Comparison of ENCODE assay signal across 8 cellular contexts in the genomic region with DNA sequence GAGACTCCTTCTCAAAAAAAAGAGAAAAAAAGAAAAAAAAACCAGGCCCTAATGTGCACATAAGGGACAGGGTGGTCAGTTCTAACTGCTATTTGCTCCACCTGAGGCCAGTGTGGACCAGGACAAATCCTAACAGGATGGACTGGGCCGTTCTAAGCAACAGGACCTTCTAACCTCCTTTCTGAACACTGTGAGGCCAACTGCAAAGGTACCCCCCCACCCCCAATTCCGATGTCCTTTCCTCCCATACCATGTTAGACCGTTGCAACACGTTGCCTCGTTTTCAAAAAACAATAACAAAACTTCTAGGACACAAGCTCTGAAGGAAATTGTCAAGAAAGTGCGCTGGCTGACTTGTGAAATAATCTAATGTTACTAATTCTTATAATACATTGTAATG. TPM values are rescaled to one million over a fixed set of nuclear protein-coding genes. Genes with fewer than 3 reads are reported as not detected.
DNase-seq lines count a peak whose midpoint lies in the region; ATAC-seq and TF ChIP-seq lines count a peak whose summit lies in the region.

No MANE protein-coding gene starts in this region.

- intact Hi-C loops in esophagus muscularis mucosa (cut with DNase I) = loop anchor here (5.0 kb wide), 1 partner anchor 47 kb away; no protein-coding TSS in a partner anchor
- intact Hi-C loops in psoas muscle (cut with DNase I) = loop anchor here in 1 of 2 donors (10.0 kb wide), 1 partner anchor 271 kb away; no protein-coding TSS in a partner anchor

- DNase-seq in GM06990 (ENCODE audit: extremely low read depth, insufficient read length) (no peak), RPMI8226 (peak; percentile 7), esophagus muscularis mucosa (ENCODE audit: extremely low spot score) (no peak), psoas muscle (no peak), DMS53 treated with DMSO at 0.1 percent for 48 hours (lab: John Stamatoyannopoulos, UW; ENCODE audit: unreplicated experiment) (no peak), iPS-NIHi7 (ENCODE audit: extremely low spot score) (no peak)

- peaks cover 34 to 62% (median 50%) of the 10 kb centered on the region in 4 donors for H3K4me1 ChIP-seq in esophagus muscularis mucosa
- peaks cover 24% of the 10 kb centered on the region for H3K4me1 ChIP-seq in psoas muscle

- TF ChIP-seq CTCF in GM06990 (IDR thresholded peaks at IDR 0.05; ENCODE audit: insufficient read depth, low read length, poor library complexity, severe bottlenecking) = no peak
- TF ChIP-seq CTCF in esophagus muscularis mucosa (IDR thresholded peaks at IDR 0.05) = no peak
- no peak for TF ChIP-seq CTCF in psoas muscle (IDR thresholded peaks at IDR 0.05)

- H3K27ac ChIP-seq in esophagus muscularis mucosa (replicated peaks in 1 of 4) (peak overlapping the region; percentile 96 to 99 (median 98)), psoas muscle (peak overlapping the region; percentile 99)

- no peak for TF ChIP-seq EP300 in esophagus muscularis mucosa (IDR thresholded peaks at IDR 0.05)

- 14% methylated on average over 6 of the region's 6 CpGs for WGBS in esophagus muscularis mucosa
- 20 to 23% (median 23%) methylated on average over 6 of the region's 6 CpGs for WGBS in psoas muscle, 3 donors

- peak overlapping the region; percentile 89 for H3K4me3 ChIP-seq in GM06990 (replicated peaks; ENCODE audit: low read depth, low read length)
- H3K4me3 ChIP-seq in esophagus muscularis mucosa = peak overlapping the region; percentile 89 to 99 (median 94)
- H3K4me3 ChIP-seq in psoas muscle = peak overlapping the region; percentile 87

- no peak for ATAC-seq in psoas muscle
- no peak for ATAC-seq in GM21529 (IDR thresholded peaks at IDR 0.05; ENCODE audit: unreplicated experiment)
- ATAC-seq in HG03378 (IDR thresholded peaks at IDR 0.05; ENCODE audit: unreplicated experiment) = no peak

- H3K9me3 ChIP-seq in esophagus muscularis mucosa = no peaks in the 10 kb centered on the region
- H3K9me3 ChIP-seq in psoas muscle = peaks cover 5% of the 10 kb centered on the region

- no peaks in the 10 kb centered on the region for H3K27me3 ChIP-seq in GM06990 (replicated peaks; ENCODE audit: control insufficient read depth, insufficient read depth, low read length)
- no peaks in the 10 kb centered on the region for H3K27me3 ChIP-seq in esophagus muscularis mucosa
- H3K27me3 ChIP-seq in psoas muscle (ENCODE audit: insufficient read depth in 3 of 3, low read length in 2 of 3) = no peaks in the 10 kb centered on the region

- no peak for TF ChIP-seq POLR2A in esophagus muscularis mucosa (IDR thresholded peaks at IDR 0.05; ENCODE audit: low read depth)

- H3K36me3 ChIP-seq in GM06990 (ENCODE audit: control insufficient read depth, insufficient read depth, low read length) = peaks cover 13% of the 10 kb centered on the region
- H3K36me3 ChIP-seq in esophagus muscularis mucosa = peaks cover 22 to 43% (median 36%) of the 10 kb centered on the region in 4 donors
- H3K36me3 ChIP-seq in psoas muscle (ENCODE audit: insufficient read depth in 1 of 2, low read depth in 1 of 2) = peaks cover 0 to 44% of the 10 kb centered on the region in 2 donors

RNA-seq across cellular contexts. Expression of gene THAP4, which starts 1.2 kb away (rescaled TPM):
- total RNA-seq in esophagus muscularis mucosa (10 to 100 TPM; 37.0 to 69.8 (median 49.6) TPM), psoas muscle (10 to 100 TPM; 64.9 to 96.7 (median 79.4) TPM)
- 100 to 1,000 TPM in 1 of 3 donors, 10 to 100 TPM in 2; 86.6 to 133 (median 93.1) TPM for polyA plus RNA-seq in psoas muscle

RNA-seq across cellular contexts. Expression of gene ATG4B, which starts 1.7 kb away (rescaled TPM):
- total RNA-seq in esophagus muscularis mucosa (10 to 100 TPM; 39.1 to 76.0 (median 55.3) TPM), psoas muscle (10 to 100 TPM; 33.7 to 51.3 (median 37.3) TPM)
- 10 to 100 TPM; 40.0 to 48.3 (median 40.8) TPM for polyA plus RNA-seq in psoas muscle

RNA-seq across cellular contexts. Expression of gene DTYMK, which starts 50.9 kb away (rescaled TPM):
- total RNA-seq in esophagus muscularis mucosa (10 to 100 TPM in 2 of 4 donors, 1 to 10 TPM in 2; 6.8 to 14.5 (median 10.6) TPM), psoas muscle (1 to 10 TPM; 6.4 to 8.5 (median 6.7) TPM)
- 10 to 100 TPM in 2 of 3 donors, 1 to 10 TPM in 1; 8.1 to 24.6 (median 20.0) TPM for polyA plus RNA-seq in psoas muscle
